Comparison of ENCODE assay signal across 22 cellular contexts in the genomic region with DNA sequence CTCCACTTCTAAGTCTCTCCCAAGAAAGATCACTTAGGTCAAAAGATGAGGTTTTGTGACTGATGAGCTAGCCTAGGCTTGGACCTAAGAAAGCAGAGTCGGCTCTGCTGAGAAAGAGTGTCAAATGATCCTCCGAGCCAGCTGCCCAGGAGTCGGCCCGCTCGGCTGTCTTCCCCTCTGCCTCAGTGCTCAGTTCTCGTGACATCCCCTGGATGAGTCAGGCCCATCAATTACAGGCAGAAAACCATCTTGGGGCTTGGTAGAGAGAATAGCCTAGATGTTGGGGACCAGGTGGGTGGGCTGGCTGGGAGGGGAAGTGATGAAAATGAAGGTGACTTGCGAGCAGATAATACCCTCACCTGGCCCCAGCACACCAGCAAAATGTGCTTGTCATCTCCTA.
DNase-seq lines count a peak whose midpoint lies in the region; ATAC-seq and TF ChIP-seq lines count a peak whose summit lies in the region.
"Had no signal": no experiment of that assay in that cellular context is flagged by ENCODE, and none has a peak within 500 bp of the region (broad histone marks: within the 10 kb centered on the region; RNA-seq: fewer than 3 reads in every experiment).

No MANE protein-coding gene starts in this region.

- CTCF ChIA-PET in activated CD8-positive, alpha-beta T cell treated with anti-CD3 and anti-CD28 coated beads for 36 hours (lab: Charles Lee) = interaction anchor here (1.2 to 1.7 kb wide), 3 partner anchors 9 to 281 kb away, joined by 3 to 5 read pairs (median 3); no protein-coding TSS in a partner anchor
- CTCF ChIA-PET in activated CD8-positive, alpha-beta T cell treated with anti-CD3 and anti-CD28 coated beads, Interleukin-2, amount 10 ng/mL, durations not matched to agents 7 days and 5 days (lab: Charles Lee) = interaction anchor here (0.9 kb wide), 1 partner anchor 18 kb away, joined by 3 read pairs; no protein-coding TSS in a partner anchor

- no peak for TF ChIP-seq CTCF in activated CD8-positive, alpha-beta T cell treated with anti-CD3 and anti-CD28 coated beads for 36 hours (IDR thresholded peaks at IDR 0.05)
- TF ChIP-seq CTCF in mesothelial cell of epicardium (IDR thresholded peaks at IDR 0.05; ENCODE audit: unreplicated experiment) = no peak
- no peak for TF ChIP-seq CTCF in uterus (IDR thresholded peaks at IDR 0.05)

- peaks cover 8 to 14% of the 10 kb centered on the region in 2 donors for H3K4me1 ChIP-seq in uterus

- no peak for ATAC-seq in activated CD8-positive, alpha-beta T cell treated with anti-CD3 and anti-CD28 coated beads for 36 hours
- no peak for ATAC-seq in activated CD8-positive, alpha-beta T cell treated with anti-CD3 and anti-CD28 coated beads, Interleukin-2, amount 10 ng/mL, durations not matched to agents 7 days and 5 days
- ATAC-seq in GM21526 (IDR thresholded peaks at IDR 0.05; ENCODE audit: low FRiP score, unreplicated experiment) (no peak), GM21737 (IDR thresholded peaks at IDR 0.05; ENCODE audit: unreplicated experiment) (no peak)
- ATAC-seq: HepG2, left lobe of liver had no signal

- no peaks in the 10 kb centered on the region for H3K27me3 Mint-ChIP-seq in activated CD8-positive, alpha-beta T cell treated with anti-CD3 and anti-CD28 coated beads for 36 hours
- no peaks in the 10 kb centered on the region for H3K27me3 Mint-ChIP-seq in activated CD8-positive, alpha-beta T cell treated with anti-CD3 and anti-CD28 coated beads, Interleukin-2, amount 10 ng/mL, durations not matched to agents 7 days and 5 days (ENCODE audit: low read depth)
- H3K27me3 Mint-ChIP-seq in mesothelial cell of epicardium (ENCODE audit: low read depth) = no peaks in the 10 kb centered on the region
- H3K27me3 Mint-ChIP-seq: brain had no signal

- no peak for TF ChIP-seq POLR2A in uterus (IDR thresholded peaks at IDR 0.05)

- H3K27ac ChIP-seq in angular gyrus (ENCODE audit: low read depth, low read length) = peak overlapping the region; percentile 24
- peak overlapping the region; percentile 81 to 84 for H3K27ac ChIP-seq in uterus
- H3K27ac ChIP-seq: BLaER1 treated with 17β-estradiol and CSF1 and Interleukin-3, amounts not matched to agents 10 nM and 100 nM; right atrium auricular region had no signal

- DNase-seq in activated CD8-positive, alpha-beta T cell treated with anti-CD3 and anti-CD28 coated beads for 36 hours = no peak
- DNase-seq in activated CD8-positive, alpha-beta T cell treated with anti-CD3 and anti-CD28 coated beads, Interleukin-2, amount 10 ng/mL, durations not matched to agents 7 days and 5 days = no peak
- no peak for DNase-seq in mesothelial cell of epicardium (ENCODE audit: low spot score in 2 of 2, unreplicated experiment in 2 of 2)
- DNase-seq in uterus = peak; percentile 58 to 67
- no peak for DNase-seq in GM19238 (ENCODE audit: insufficient read length, low spot score)
- DNase-seq: 8988T; activated CD4-positive, alpha-beta T cell treated with anti-CD3 and anti-CD28 coated beads for 48 hours; activated CD8-positive, alpha-beta memory T cell treated with anti-CD3 and anti-CD28 coated beads, Interleukin-2, amount 50 U/mL, for 48 hours; GOT3; NCI-H1694 treated with DMSO at 0.1 percent for 48 hours; NCI-H345; stimulated activated CD4-positive, alpha-beta T cell treated with anti-CD3 and anti-CD28 coated beads, Interleukin-1b, Interleukin-23, amount 100 ng/mL, for 48 hours; substantia nigra; SW 1271 had no signal

- H3K4me3 Mint-ChIP-seq in activated CD8-positive, alpha-beta T cell treated with anti-CD3 and anti-CD28 coated beads for 36 hours = no peak overlapping the region
- no peak overlapping the region for H3K4me3 Mint-ChIP-seq in activated CD8-positive, alpha-beta T cell treated with anti-CD3 and anti-CD28 coated beads, Interleukin-2, amount 10 ng/mL, durations not matched to agents 7 days and 5 days
- H3K4me3 Mint-ChIP-seq in mesothelial cell of epicardium = no peak overlapping the region
- H3K4me3 Mint-ChIP-seq: brain had no signal

- intact Hi-C loops in activated CD8-positive, alpha-beta T cell treated with anti-CD3 and anti-CD28 coated beads for 36 hours (cut with micrococcal nuclease) = no loop called here
- intact Hi-C loops in uterus (cut with DNase I; ENCODE audit: low total_unique reads) = no loop called here

- H3K27ac Mint-ChIP-seq in activated CD8-positive, alpha-beta T cell treated with anti-CD3 and anti-CD28 coated beads for 36 hours = peak overlapping the region; percentile 46
- H3K27ac Mint-ChIP-seq in activated CD8-positive, alpha-beta T cell treated with anti-CD3 and anti-CD28 coated beads, Interleukin-2, amount 10 ng/mL, durations not matched to agents 7 days and 5 days = no peak overlapping the region
- H3K27ac Mint-ChIP-seq in mesothelial cell of epicardium = peak overlapping the region; percentile 72

- H3K9me3 Mint-ChIP-seq in activated CD8-positive, alpha-beta T cell treated with anti-CD3 and anti-CD28 coated beads for 36 hours = no peaks in the 10 kb centered on the region
- H3K9me3 Mint-ChIP-seq in activated CD8-positive, alpha-beta T cell treated with anti-CD3 and anti-CD28 coated beads, Interleukin-2, amount 10 ng/mL, durations not matched to agents 7 days and 5 days (ENCODE audit: insufficient read depth) = no peaks in the 10 kb centered on the region
- peaks cover 3% of the 10 kb centered on the region for H3K9me3 Mint-ChIP-seq in mesothelial cell of epicardium
- H3K9me3 Mint-ChIP-seq: brain had no signal

- POLR2A ChIA-PET in activated CD8-positive, alpha-beta T cell treated with anti-CD3 and anti-CD28 coated beads for 36 hours (lab: Charles Lee) = interaction anchor here (0.5 kb wide), 1 partner anchor 13 kb away, joined by 3 read pairs; no protein-coding TSS in a partner anchor
- POLR2A ChIA-PET in activated CD8-positive, alpha-beta T cell treated with anti-CD3 and anti-CD28 coated beads, Interleukin-2, amount 10 ng/mL, durations not matched to agents 7 days and 5 days (lab: Charles Lee) = no interaction called here

- H3K4me1 Mint-ChIP-seq in activated CD8-positive, alpha-beta T cell treated with anti-CD3 and anti-CD28 coated beads for 36 hours (ENCODE audit: low read depth) = peaks cover 29% of the 10 kb centered on the region
- no peaks in the 10 kb centered on the region for H3K4me1 Mint-ChIP-seq in activated CD8-positive, alpha-beta T cell treated with anti-CD3 and anti-CD28 coated beads, Interleukin-2, amount 10 ng/mL, durations not matched to agents 7 days and 5 days (ENCODE audit: low read depth)
- peaks cover 27% of the 10 kb centered on the region for H3K4me1 Mint-ChIP-seq in mesothelial cell of epicardium

- H3K36me3 Mint-ChIP-seq in activated CD8-positive, alpha-beta T cell treated with anti-CD3 and anti-CD28 coated beads for 36 hours (ENCODE audit: low read depth) = peaks cover 14% of the 10 kb centered on the region
- peaks cover 30% of the 10 kb centered on the region for H3K36me3 Mint-ChIP-seq in activated CD8-positive, alpha-beta T cell treated with anti-CD3 and anti-CD28 coated beads, Interleukin-2, amount 10 ng/mL, durations not matched to agents 7 days and 5 days (ENCODE audit: low read depth)
- H3K36me3 Mint-ChIP-seq in mesothelial cell of epicardium = peaks cover 16% of the 10 kb centered on the region

- H3K9me3 ChIP-seq in uterus = no peaks in the 10 kb centered on the region
- H3K9me3 ChIP-seq: right atrium auricular region had no signal

- H3K36me3 ChIP-seq in uterus = no peaks in the 10 kb centered on the region

- H3K4me3 ChIP-seq in uterus = no peak overlapping the region
- H3K4me3 ChIP-seq: BLaER1 treated with 17β-estradiol and CSF1 and Interleukin-3, amounts not matched to agents 10 nM and 100 nM; right atrium auricular region had no signal

- no peaks in the 10 kb centered on the region for H3K27me3 ChIP-seq in uterus
- H3K27me3 ChIP-seq: BLaER1 treated with 17β-estradiol and CSF1 and Interleukin-3, amounts not matched to agents 10 nM and 100 nM; right atrium auricular region had no signal

Comparison
In these comparisons a context has a peak if more than half of its experiments do, and no peak if none do; other contexts are left out.
1. DNase-seq: peak in uterus (2 of 2); none in activated CD8-positive, alpha-beta T cell treated with anti-CD3 and anti-CD28 coated beads for 36 hours (single experiment), activated CD8-positive, alpha-beta T cell treated with anti-CD3 and anti-CD28 coated beads, Interleukin-2, amount 10 ng/mL, durations not matched to agents 7 days and 5 days (single experiment), mesothelial cell of epicardium (0 of 2) and GM19238 (single experiment).